In genomic region chr6:43035495-43036194, GRCh38 we compare ENCODE assay signal across 29 cellular contexts. TPM values are rescaled to one million over a fixed set of nuclear protein-coding genes. Genes with fewer than 3 reads are reported as not detected.
DNase-seq lines count a peak whose midpoint lies in the region; ATAC-seq and TF ChIP-seq lines count a peak whose summit lies in the region.
"Had no signal": no experiment of that assay in that cellular context is flagged by ENCODE, and none has a peak within 500 bp of the region (broad histone marks: within the 10 kb centered on the region; RNA-seq: fewer than 3 reads in every experiment).

No MANE protein-coding gene starts in this region.

- H4K91ac ChIP-seq in mesenchymal stem cell (ENCODE audit: low read length) = no peak overlapping the region

- no peak overlapping the region for H3K4me3 Mint-ChIP-seq in activated T-helper 1 cell treated with anti-CD3 and anti-CD28 coated beads, Interleukin-12 subunit alpha, Interleukin-12 subunit beta, Interleukin-2, Interleukin-4 antibody, amounts not matched to agents 30 ng/mL and 10 ng/mL and 1 ng/mL, durations not matched to agents 14 hours and 24 hours and 36 hours
- no peak overlapping the region for H3K4me3 Mint-ChIP-seq in HFFc6
- H3K4me3 Mint-ChIP-seq: effector memory CD8-positive, alpha-beta T cell; neural progenitor cell had no signal

- intact Hi-C loops in Right ventricle myocardium inferior (cut with DNase I) (loop anchor here (1.0 to 2.0 kb wide), 2 partner anchors 17 to 18 kb away; partner anchors contain the start of gene CUL7), cardiac septum (cut with DNase I) (no loop called here), Right ventricle myocardium superior (cut with DNase I) (no loop called here)
- intact Hi-C loops in activated T-helper 1 cell treated with anti-CD3 and anti-CD28 coated beads, Interleukin-12 subunit alpha, Interleukin-12 subunit beta, Interleukin-2, Interleukin-4 antibody, amounts not matched to agents 30 ng/mL and 10 ng/mL and 1 ng/mL, durations not matched to agents 14 hours and 24 hours and 36 hours (cut with micrococcal nuclease) = no loop called here

- no peak overlapping the region for H3K14ac ChIP-seq in mesenchymal stem cell (ENCODE audit: low read length in 2 of 2)

- no peak overlapping the region for H3K4ac ChIP-seq in mesenchymal stem cell (ENCODE audit: low read depth in 1 of 2, low read length in 2 of 2)

- H3K27me3 Mint-ChIP-seq in activated T-helper 1 cell treated with anti-CD3 and anti-CD28 coated beads, Interleukin-12 subunit alpha, Interleukin-12 subunit beta, Interleukin-2, Interleukin-4 antibody, amounts not matched to agents 30 ng/mL and 10 ng/mL and 1 ng/mL, durations not matched to agents 14 hours and 24 hours and 36 hours (ENCODE audit: insufficient read depth) = no peaks in the 10 kb centered on the region
- H3K27me3 Mint-ChIP-seq in HFFc6 (ENCODE audit: insufficient read depth) = peaks cover 6% of the 10 kb centered on the region; the same call in 1 of the 2 replicates
- H3K27me3 Mint-ChIP-seq: effector memory CD8-positive, alpha-beta T cell; progenitor cell of endocrine pancreas had no signal

- peak overlapping the region; percentile 20 for H4K8ac ChIP-seq in mesenchymal stem cell (ENCODE audit: low read length)

- no peaks in the 10 kb centered on the region for H3K9me3 ChIP-seq in mesenchymal stem cell (ENCODE audit: control insufficient read depth, low read length)
- H3K9me3 ChIP-seq: BLaER1, HAP-1 had no signal

- no peak overlapping the region for H2BK12ac ChIP-seq in mesenchymal stem cell (ENCODE audit: low read length in 2 of 2)

- H2AK5ac ChIP-seq in mesenchymal stem cell (ENCODE audit: low read length, severe bottlenecking) = no peak overlapping the region

- no peak for TF ChIP-seq CTCF in HFFc6 (IDR thresholded peaks at IDR 0.05)

- H3K27ac Mint-ChIP-seq in activated T-helper 1 cell treated with anti-CD3 and anti-CD28 coated beads, Interleukin-12 subunit alpha, Interleukin-12 subunit beta, Interleukin-2, Interleukin-4 antibody, amounts not matched to agents 30 ng/mL and 10 ng/mL and 1 ng/mL, durations not matched to agents 14 hours and 24 hours and 36 hours = no peak overlapping the region
- H3K27ac Mint-ChIP-seq in HFFc6 = no peak overlapping the region
- H3K27ac Mint-ChIP-seq: neural progenitor cell, progenitor cell of endocrine pancreas had no signal

- no peaks in the 10 kb centered on the region for H3K27me3 ChIP-seq in mesenchymal stem cell (ENCODE audit: control insufficient read depth in 1 of 2, insufficient read depth in 1 of 2, low read length in 2 of 2)
- H3K27me3 ChIP-seq: BLaER1, neural progenitor cell had no signal

- no peak overlapping the region for H2BK15ac ChIP-seq in mesenchymal stem cell (ENCODE audit: low read depth, poor library complexity, severe bottlenecking)

- no peak overlapping the region for H3K4me2 ChIP-seq in mesenchymal stem cell (ENCODE audit: low read length, poor library complexity, severe bottlenecking)
- H3K4me2 ChIP-seq: BLaER1, neural progenitor cell had no signal

- no peak overlapping the region for H3K9ac ChIP-seq in mesenchymal stem cell (ENCODE audit: low read length)
- H3K9ac ChIP-seq: BLaER1, neural progenitor cell had no signal

- DNase-seq in Right ventricle myocardium inferior (ENCODE audit: missing footprints) = no peak
- no peak for DNase-seq in cardiac septum (ENCODE audit: low spot score)
- peak; percentile 79 for DNase-seq in Right ventricle myocardium superior
- no peak for DNase-seq in mesenchymal stem cell
- no peak for DNase-seq in 8988T
- no peak for DNase-seq in activated T-helper 1 cell treated with anti-CD3 and anti-CD28 coated beads, Interleukin-12 subunit alpha, Interleukin-12 subunit beta, Interleukin-2, Interleukin-4 antibody, amounts not matched to agents 30 ng/mL and 10 ng/mL and 1 ng/mL, durations not matched to agents 14 hours and 24 hours and 36 hours (ENCODE audit: low spot score)
- no peak for DNase-seq in HFFc6
- DNase-seq: ACHN; activated CD4-positive, alpha-beta T cell treated with anti-CD3 and anti-CD28 coated beads, Interleukin-2, amount 50 U/mL, for 1 hour; activated CD8-positive, alpha-beta memory T cell treated with anti-CD3 and anti-CD28 coated beads, Interleukin-2, amount 50 U/mL, for 48 hours; activated effector memory CD4-positive, alpha-beta T cell treated with Interleukin-2 at 50 U/mL for 16 hours; COR-L47; effector memory CD8-positive, alpha-beta T cell; foreskin melanocyte; NCI-H1105 treated with DMSO at 0.1 percent for 48 hours; NCI-H2029; NCI-H2227 treated with DMSO at 0.1 percent for 48 hours; NCI-H748 treated with DMSO at 0.1 percent for 48 hours; stimulated activated CD4-positive, alpha-beta T cell treated with anti-CD3 and anti-CD28 coated beads, Interleukin-1b, Interleukin-23, amount 100 ng/mL, for 48 hours; T-helper 9 cell; WERI-Rb-1 had no signal

- peaks cover 71 to 82% of the 10 kb centered on the region in 2 experiments for H3K36me3 ChIP-seq in mesenchymal stem cell (ENCODE audit: control insufficient read depth in 1 of 2, insufficient read depth in 2 of 2, low read depth in 1 of 2, low read length in 2 of 2)
- H3K36me3 ChIP-seq: neural progenitor cell had no signal

- no peak overlapping the region for H3K4me3 ChIP-seq in mesenchymal stem cell (ENCODE audit: insufficient read depth in 1 of 2, low read depth in 1 of 2, low read length in 2 of 2)
- H3K4me3 ChIP-seq: BLaER1, coronary artery, HAP-1, lung, neural progenitor cell had no signal

- H3K9me3 Mint-ChIP-seq in activated T-helper 1 cell treated with anti-CD3 and anti-CD28 coated beads, Interleukin-12 subunit alpha, Interleukin-12 subunit beta, Interleukin-2, Interleukin-4 antibody, amounts not matched to agents 30 ng/mL and 10 ng/mL and 1 ng/mL, durations not matched to agents 14 hours and 24 hours and 36 hours = no peaks in the 10 kb centered on the region
- H3K9me3 Mint-ChIP-seq in HFFc6 = no peaks in the 10 kb centered on the region
- H3K9me3 Mint-ChIP-seq: effector memory CD8-positive, alpha-beta T cell; neural progenitor cell had no signal

- H3K4me1 Mint-ChIP-seq in activated T-helper 1 cell treated with anti-CD3 and anti-CD28 coated beads, Interleukin-12 subunit alpha, Interleukin-12 subunit beta, Interleukin-2, Interleukin-4 antibody, amounts not matched to agents 30 ng/mL and 10 ng/mL and 1 ng/mL, durations not matched to agents 14 hours and 24 hours and 36 hours (ENCODE audit: low read depth) = peaks cover 6% of the 10 kb centered on the region
- no peaks in the 10 kb centered on the region for H3K4me1 Mint-ChIP-seq in HFFc6 (ENCODE audit: low read depth)

- peaks cover 12% of the 10 kb centered on the region for H3K79me1 ChIP-seq in mesenchymal stem cell (replicated peaks; ENCODE audit: low read length, poor library complexity, severe bottlenecking)

- H3K23ac ChIP-seq in mesenchymal stem cell (ENCODE audit: low read length in 2 of 2) = no peak overlapping the region

- H3K27ac ChIP-seq in mesenchymal stem cell (ENCODE audit: low read length, poor library complexity, severe bottlenecking) = no peak overlapping the region
- H3K27ac ChIP-seq: BLaER1, coronary artery, neural progenitor cell, WERI-Rb-1 had no signal

- H2BK5ac ChIP-seq in mesenchymal stem cell (ENCODE audit: low read depth, low read length, poor library complexity, severe bottlenecking) = no peak overlapping the region

- ATAC-seq in Right ventricle myocardium inferior (peak; percentile 93), Right ventricle myocardium superior (ENCODE audit: poor library complexity) (peak; percentile 93), HG02763 (IDR thresholded peaks at IDR 0.05; ENCODE audit: unreplicated experiment) (no peak)
- ATAC-seq: effector memory CD8-positive, alpha-beta T cell; esophagus mucosa had no signal

- no peak overlapping the region for H3K18ac ChIP-seq in mesenchymal stem cell (ENCODE audit: low read depth in 1 of 2, low read length in 2 of 2)

- 87% methylated on average over 4 of the region's 4 CpGs for WGBS in mesenchymal stem cell

- no peak overlapping the region for H2AFZ ChIP-seq in mesenchymal stem cell (ENCODE audit: low read depth, low read length)
- H2AFZ ChIP-seq: neural progenitor cell had no signal

- no peak overlapping the region for H2BK120ac ChIP-seq in mesenchymal stem cell (ENCODE audit: low read depth, low read length)

- H3K4me1 ChIP-seq in mesenchymal stem cell (ENCODE audit: control insufficient read depth, insufficient read depth, low read depth, low read length) = peaks cover 4% of the 10 kb centered on the region
- H3K4me1 ChIP-seq: BLaER1, HAP-1, neural progenitor cell had no signal

- peaks cover 34% of the 10 kb centered on the region for H3K36me3 Mint-ChIP-seq in activated T-helper 1 cell treated with anti-CD3 and anti-CD28 coated beads, Interleukin-12 subunit alpha, Interleukin-12 subunit beta, Interleukin-2, Interleukin-4 antibody, amounts not matched to agents 30 ng/mL and 10 ng/mL and 1 ng/mL, durations not matched to agents 14 hours and 24 hours and 36 hours (ENCODE audit: low read depth)
- H3K36me3 Mint-ChIP-seq in HFFc6 (ENCODE audit: low read depth) = peaks cover 34% of the 10 kb centered on the region

RNA-seq across cellular contexts. Expression of gene RRP36, which starts 14.2 kb away (rescaled TPM):
- 26.1 TPM for total RNA-seq in Right ventricle myocardium inferior
- total RNA-seq in cardiac septum = 26.4 TPM
- total RNA-seq in Right ventricle myocardium superior = 22.9 TPM
- polyA plus RNA-seq in mesenchymal stem cell (2013, experiment 1 of 2) = 117 TPM
- 116 TPM for polyA plus RNA-seq in mesenchymal stem cell (2013, experiment 2 of 2)
- 86.1 and 89.9 TPM in 2 replicates for total RNA-seq in activated T-helper 1 cell treated with anti-CD3 and anti-CD28 coated beads, Interleukin-12 subunit alpha, Interleukin-12 subunit beta, Interleukin-2, Interleukin-4 antibody, amounts not matched to agents 30 ng/mL and 10 ng/mL and 1 ng/mL, durations not matched to agents 14 hours and 24 hours and 36 hours
- 100 to 1,000 TPM in 2 of 6 experiments, 10 to 100 TPM in 4; 85.0 to 101 (median 96.4) TPM for total RNA-seq in HFFc6 (2021; fragmentation: NEBNext Ultra II Directional; extraction: Animal tissue kit (Norgen Biotek cat#: 25700))

RNA-seq across cellular contexts. Expression of gene CUL7, which starts 18.0 kb away (rescaled TPM):
- total RNA-seq in Right ventricle myocardium inferior = 7.3 TPM
- 11.0 TPM for total RNA-seq in cardiac septum
- 6.8 TPM for total RNA-seq in Right ventricle myocardium superior
- 20.3 TPM for polyA plus RNA-seq in mesenchymal stem cell (2013, experiment 1 of 2)
- 19.0 TPM for polyA plus RNA-seq in mesenchymal stem cell (2013, experiment 2 of 2)
- total RNA-seq in activated T-helper 1 cell treated with anti-CD3 and anti-CD28 coated beads, Interleukin-12 subunit alpha, Interleukin-12 subunit beta, Interleukin-2, Interleukin-4 antibody, amounts not matched to agents 30 ng/mL and 10 ng/mL and 1 ng/mL, durations not matched to agents 14 hours and 24 hours and 36 hours = 20.1 and 23.2 TPM in 2 replicates
- 10 to 100 TPM; 33.7 to 50.3 (median 37.0) TPM for total RNA-seq in HFFc6 (2021; fragmentation: NEBNext Ultra II Directional; extraction: Animal tissue kit (Norgen Biotek cat#: 25700))

RNA-seq across cellular contexts. Expression of gene KLHDC3, which starts 21.6 kb away (rescaled TPM):
- 145 TPM for total RNA-seq in Right ventricle myocardium inferior
- total RNA-seq in cardiac septum = 74.9 TPM
- total RNA-seq in Right ventricle myocardium superior = 147 TPM
- 51.3 TPM for polyA plus RNA-seq in mesenchymal stem cell (2013, experiment 1 of 2)
- 51.0 TPM for polyA plus RNA-seq in mesenchymal stem cell (2013, experiment 2 of 2)
- total RNA-seq in activated T-helper 1 cell treated with anti-CD3 and anti-CD28 coated beads, Interleukin-12 subunit alpha, Interleukin-12 subunit beta, Interleukin-2, Interleukin-4 antibody, amounts not matched to agents 30 ng/mL and 10 ng/mL and 1 ng/mL, durations not matched to agents 14 hours and 24 hours and 36 hours = 76.6 and 77.0 TPM in 2 replicates
- total RNA-seq in HFFc6 (2021; fragmentation: NEBNext Ultra II Directional; extraction: Animal tissue kit (Norgen Biotek cat#: 25700)) = 10 to 100 TPM; 41.6 to 51.2 (median 45.9) TPM

RNA-seq across cellular contexts. Expression of gene MEA1, which starts 21.9 kb away (rescaled TPM):
- total RNA-seq in Right ventricle myocardium inferior (32.1 TPM), cardiac septum (33.8 TPM), Right ventricle myocardium superior (26.7 TPM)
- polyA plus RNA-seq in mesenchymal stem cell (2013, experiment 1 of 2) = 84.9 TPM
- polyA plus RNA-seq in mesenchymal stem cell (2013, experiment 2 of 2) = 88.1 TPM
- 89.3 and 92.7 TPM in 2 replicates for total RNA-seq in activated T-helper 1 cell treated with anti-CD3 and anti-CD28 coated beads, Interleukin-12 subunit alpha, Interleukin-12 subunit beta, Interleukin-2, Interleukin-4 antibody, amounts not matched to agents 30 ng/mL and 10 ng/mL and 1 ng/mL, durations not matched to agents 14 hours and 24 hours and 36 hours
- 100 to 1,000 TPM; 114 to 132 (median 118) TPM for total RNA-seq in HFFc6 (2021; fragmentation: NEBNext Ultra II Directional; extraction: Animal tissue kit (Norgen Biotek cat#: 25700))

RNA-seq across cellular contexts. Expression of gene MRPL2, which starts 23.6 kb away (rescaled TPM):
- total RNA-seq in Right ventricle myocardium inferior = 99.7 TPM
- total RNA-seq in cardiac septum = 76.4 TPM
- total RNA-seq in Right ventricle myocardium superior = 107 TPM
- 41.7 TPM for polyA plus RNA-seq in mesenchymal stem cell (2013, experiment 1 of 2)
- polyA plus RNA-seq in mesenchymal stem cell (2013, experiment 2 of 2) = 38.3 TPM
- 89.6 and 97.4 TPM in 2 replicates for total RNA-seq in activated T-helper 1 cell treated with anti-CD3 and anti-CD28 coated beads, Interleukin-12 subunit alpha, Interleukin-12 subunit beta, Interleukin-2, Interleukin-4 antibody, amounts not matched to agents 30 ng/mL and 10 ng/mL and 1 ng/mL, durations not matched to agents 14 hours and 24 hours and 36 hours
- 10 to 100 TPM; 52.6 to 62.9 (median 58.7) TPM for total RNA-seq in HFFc6 (2021; fragmentation: NEBNext Ultra II Directional; extraction: Animal tissue kit (Norgen Biotek cat#: 25700))
